ENCODE assay signal across 8 cellular contexts in the genomic region with DNA sequence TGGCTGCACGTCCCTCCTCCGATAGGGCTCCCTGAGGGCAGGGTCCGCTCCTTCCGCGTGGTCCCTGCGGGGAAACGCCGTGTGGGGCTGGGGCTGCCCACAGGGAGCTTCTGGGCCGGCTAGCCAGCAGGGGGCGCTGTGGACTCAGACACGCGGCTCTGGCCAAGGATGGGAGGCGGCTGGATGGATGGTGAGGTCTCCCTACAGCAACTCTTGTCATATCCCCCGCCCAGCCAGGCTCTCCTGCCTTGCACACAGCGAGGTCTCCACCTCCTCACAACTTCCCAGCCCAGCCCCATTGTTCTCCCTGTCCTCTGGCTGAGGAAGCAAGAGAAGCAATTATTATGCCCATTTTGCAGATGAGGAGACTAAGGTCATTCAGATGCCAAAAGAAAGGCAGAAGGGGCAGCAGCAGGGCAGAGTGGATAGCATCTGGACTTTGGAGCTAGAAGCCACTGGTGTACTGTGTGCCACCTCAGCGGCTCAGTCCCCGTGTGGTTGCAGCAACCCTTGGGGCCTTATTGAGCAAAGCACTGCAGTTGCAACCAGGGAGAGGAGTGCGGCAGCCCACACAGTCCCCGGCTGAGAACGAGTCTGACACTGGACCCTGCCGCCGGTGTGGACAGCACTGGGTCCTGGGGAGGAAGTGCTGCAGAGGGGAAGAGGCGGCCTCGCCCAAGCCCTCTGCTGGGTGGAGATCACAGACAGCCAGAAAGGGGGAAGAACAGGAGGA.
DNase-seq lines count a peak whose midpoint lies in the region; ATAC-seq and TF ChIP-seq lines count a peak whose summit lies in the region.

No MANE protein-coding gene starts in this region.

- CTCF ChIA-PET in MCF 10A (lab: Yijun Ruan, JAX): interaction anchor here (0.6 to 1.4 kb wide), 9 partner anchors 13 to 141 kb away, joined by 3 to 4 read pairs (median 3); no protein-coding TSS in a partner anchor

- H3K4me3 ChIP-seq in CD4-positive, CD25-positive, alpha-beta regulatory T cell (ENCODE audit: low read depth, low read length): no peak overlapping the region
- no peak overlapping the region for H3K4me3 ChIP-seq in liver (ENCODE audit: low read depth in 1 of 3, low read length in 3 of 3)

- H3K36me3 Mint-ChIP-seq in CD4-positive, CD25-positive, alpha-beta regulatory T cell: no peaks in the 10 kb centered on the region
- H3K36me3 Mint-ChIP-seq in MCF 10A (ENCODE audit: insufficient read depth, unreplicated experiment): no peaks in the 10 kb centered on the region

- H3K4me1 Mint-ChIP-seq in CD4-positive, CD25-positive, alpha-beta regulatory T cell: peaks cover 25 to 67% (median 48%) of the 10 kb centered on the region in 4 donors
- peaks cover 38% of the 10 kb centered on the region for H3K4me1 Mint-ChIP-seq in MCF 10A (ENCODE audit: insufficient read depth, unreplicated experiment)

- TF ChIP-seq RAD21 in liver (IDR thresholded peaks at IDR 0.05): peak; percentile 75 to 86

- H3K4me1 ChIP-seq in CD4-positive, CD25-positive, alpha-beta regulatory T cell (ENCODE audit: control insufficient read depth, insufficient read depth, low read length, poor library complexity, severe bottlenecking): peaks cover 52% of the 10 kb centered on the region
- peaks cover 0 to 19% (median 5%) of the 10 kb centered on the region in 4 donors for H3K4me1 ChIP-seq in liver (ENCODE audit: control insufficient read depth in 4 of 4, insufficient read depth in 4 of 4, low read length in 3 of 4)

- POLR2A ChIA-PET in MCF 10A (lab: Yijun Ruan, JAX): interaction anchor here (0.6 to 0.9 kb wide), 3 partner anchors 35 to 99 kb away, joined by 3 read pairs; a partner anchor contains a TSS

- intact Hi-C loops in MCF 10A (cut with micrococcal nuclease): no loop called here

- no peaks in the 10 kb centered on the region for H3K9me3 ChIP-seq in CD4-positive, CD25-positive, alpha-beta regulatory T cell (ENCODE audit: control insufficient read depth in 2 of 2, low read length in 2 of 2)
- no peaks in the 10 kb centered on the region for H3K9me3 ChIP-seq in liver (ENCODE audit: control insufficient read depth in 4 of 4, low read length in 3 of 4)

- 61% methylated on average over 24 of the region's 24 CpGs for WGBS in liver

- no peak overlapping the region for H3K9ac ChIP-seq in liver (ENCODE audit: low read depth in 1 of 2, low read length in 2 of 2)

- TF ChIP-seq CTCF in VCaP (conservative IDR thresholded peaks at IDR 0.05) (peak; percentile 75), MCF 10A (IDR thresholded peaks at IDR 0.05; ENCODE audit: unreplicated experiment) (peak; percentile 44), liver (IDR thresholded peaks at IDR 0.05; ENCODE audit: low read depth, low read length, missing input control) (peak; percentile 54)

- H3K27me3 ChIP-seq in CD4-positive, CD25-positive, alpha-beta regulatory T cell (ENCODE audit: control insufficient read depth, insufficient read depth, low read length): no peaks in the 10 kb centered on the region
- H3K27me3 ChIP-seq in liver (ENCODE audit: control insufficient read depth in 4 of 4, insufficient read depth in 4 of 4, low read length in 3 of 4): no peaks in the 10 kb centered on the region

- no TSS peak for BruUV-seq in MCF 10A (replicated peaks; lab: Mats Ljungman, UMichigan)

- peak overlapping the region in 2 of 4 donors; percentile 43 to 66 for H3K4me3 Mint-ChIP-seq in CD4-positive, CD25-positive, alpha-beta regulatory T cell
- H3K4me3 Mint-ChIP-seq in MCF 10A (ENCODE audit: unreplicated experiment): no peak overlapping the region

- no peaks in the 10 kb centered on the region for H3K36me3 ChIP-seq in CD4-positive, CD25-positive, alpha-beta regulatory T cell (ENCODE audit: control insufficient read depth, insufficient read depth, low read length)
- no peaks in the 10 kb centered on the region for H3K36me3 ChIP-seq in liver (ENCODE audit: control insufficient read depth in 4 of 4, insufficient read depth in 3 of 4, low read depth in 1 of 4, low read length in 3 of 4)

- no peaks in the 10 kb centered on the region for H3K9me3 Mint-ChIP-seq in CD4-positive, CD25-positive, alpha-beta regulatory T cell
- H3K9me3 Mint-ChIP-seq in MCF 10A (ENCODE audit: unreplicated experiment): no peaks in the 10 kb centered on the region

- DNase-seq in CD4-positive, CD25-positive, alpha-beta regulatory T cell: peak; percentile 74 to 84 (median 78)
- DNase-seq in HUDEP-2 (lab: John Stamatoyannopoulos, UW; ENCODE audit: unreplicated experiment in 76 of 76) (peak in 69 of 76 experiments; percentile 8 to 90 (median 69)), MCF 10A (ENCODE audit: unreplicated experiment) (no peak), NCI-H345 (lab: John Stamatoyannopoulos, UW) (no peak), COLO829 (ENCODE audit: low spot score) (no peak)
- DNase-seq in stimulated activated CD8-positive, alpha-beta memory T cell treated with anti-CD3 and anti-CD28 coated beads, Interleukin-15, amount 100 ng/mL, for 24 hours (ENCODE audit: low read depth): peak; percentile 98

- peak overlapping the region; percentile 99 to 100 (median 99) for H3K27ac Mint-ChIP-seq in CD4-positive, CD25-positive, alpha-beta regulatory T cell
- peak overlapping the region; percentile 89 for H3K27ac Mint-ChIP-seq in MCF 10A (ENCODE audit: low read depth, unreplicated experiment)

- H3K27me3 Mint-ChIP-seq in CD4-positive, CD25-positive, alpha-beta regulatory T cell: peaks cover 8% of the 10 kb centered on the region
- no peaks in the 10 kb centered on the region for H3K27me3 Mint-ChIP-seq in MCF 10A (ENCODE audit: insufficient read depth, unreplicated experiment)

- ATAC-seq in CD4-positive, CD25-positive, alpha-beta regulatory T cell (ENCODE audit: low read depth in 2 of 2): peak; percentile 40 to 50

- H3K27ac ChIP-seq in CD4-positive, CD25-positive, alpha-beta regulatory T cell (ENCODE audit: insufficient read depth, low read length, poor library complexity, severe bottlenecking): peak overlapping the region; percentile 38
- H3K27ac ChIP-seq in VCaP (no peak overlapping the region), liver (ENCODE audit: low read depth in 1 of 2, low read length in 2 of 2) (no peak overlapping the region)

TF ChIP-seq in liver, 16 proteins besides CTCF, POLR2A, EP300 and RAD21 (continues in another document):
- TF ChIP-seq YY1 (IDR thresholded peaks at IDR 0.05): no peak
- TF ChIP-seq, protein P1, sequence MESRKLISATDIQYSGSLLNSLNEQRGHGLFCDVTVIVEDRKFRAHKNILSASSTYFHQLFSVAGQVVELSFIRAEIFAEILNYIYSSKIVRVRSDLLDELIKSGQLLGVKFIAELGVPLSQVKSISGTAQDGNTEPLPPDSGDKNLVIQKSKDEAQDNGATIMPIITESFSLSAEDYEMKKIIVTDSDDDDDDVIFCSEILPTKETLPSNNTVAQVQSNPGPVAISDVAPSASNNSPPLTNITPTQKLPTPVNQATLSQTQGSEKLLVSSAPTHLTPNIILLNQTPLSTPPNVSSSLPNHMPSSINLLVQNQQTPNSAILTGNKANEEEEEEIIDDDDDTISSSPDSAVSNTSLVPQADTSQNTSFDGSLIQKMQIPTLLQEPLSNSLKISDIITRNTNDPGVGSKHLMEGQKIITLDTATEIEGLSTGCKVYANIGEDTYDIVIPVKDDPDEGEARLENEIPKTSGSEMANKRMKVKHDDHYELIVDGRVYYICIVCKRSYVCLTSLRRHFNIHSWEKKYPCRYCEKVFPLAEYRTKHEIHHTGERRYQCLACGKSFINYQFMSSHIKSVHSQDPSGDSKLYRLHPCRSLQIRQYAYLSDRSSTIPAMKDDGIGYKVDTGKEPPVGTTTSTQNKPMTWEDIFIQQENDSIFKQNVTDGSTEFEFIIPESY (IDR thresholded peaks at IDR 0.05): no peak
- no peak for TF ChIP-seq EGR1 (IDR thresholded peaks at IDR 0.05; ENCODE audit: low read depth in 2 of 2)
- TF ChIP-seq, protein P2, sequence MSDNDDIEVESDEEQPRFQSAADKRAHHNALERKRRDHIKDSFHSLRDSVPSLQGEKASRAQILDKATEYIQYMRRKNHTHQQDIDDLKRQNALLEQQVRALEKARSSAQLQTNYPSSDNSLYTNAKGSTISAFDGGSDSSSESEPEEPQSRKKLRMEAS (IDR thresholded peaks at IDR 0.05): no peak
- TF ChIP-seq, protein P3, sequence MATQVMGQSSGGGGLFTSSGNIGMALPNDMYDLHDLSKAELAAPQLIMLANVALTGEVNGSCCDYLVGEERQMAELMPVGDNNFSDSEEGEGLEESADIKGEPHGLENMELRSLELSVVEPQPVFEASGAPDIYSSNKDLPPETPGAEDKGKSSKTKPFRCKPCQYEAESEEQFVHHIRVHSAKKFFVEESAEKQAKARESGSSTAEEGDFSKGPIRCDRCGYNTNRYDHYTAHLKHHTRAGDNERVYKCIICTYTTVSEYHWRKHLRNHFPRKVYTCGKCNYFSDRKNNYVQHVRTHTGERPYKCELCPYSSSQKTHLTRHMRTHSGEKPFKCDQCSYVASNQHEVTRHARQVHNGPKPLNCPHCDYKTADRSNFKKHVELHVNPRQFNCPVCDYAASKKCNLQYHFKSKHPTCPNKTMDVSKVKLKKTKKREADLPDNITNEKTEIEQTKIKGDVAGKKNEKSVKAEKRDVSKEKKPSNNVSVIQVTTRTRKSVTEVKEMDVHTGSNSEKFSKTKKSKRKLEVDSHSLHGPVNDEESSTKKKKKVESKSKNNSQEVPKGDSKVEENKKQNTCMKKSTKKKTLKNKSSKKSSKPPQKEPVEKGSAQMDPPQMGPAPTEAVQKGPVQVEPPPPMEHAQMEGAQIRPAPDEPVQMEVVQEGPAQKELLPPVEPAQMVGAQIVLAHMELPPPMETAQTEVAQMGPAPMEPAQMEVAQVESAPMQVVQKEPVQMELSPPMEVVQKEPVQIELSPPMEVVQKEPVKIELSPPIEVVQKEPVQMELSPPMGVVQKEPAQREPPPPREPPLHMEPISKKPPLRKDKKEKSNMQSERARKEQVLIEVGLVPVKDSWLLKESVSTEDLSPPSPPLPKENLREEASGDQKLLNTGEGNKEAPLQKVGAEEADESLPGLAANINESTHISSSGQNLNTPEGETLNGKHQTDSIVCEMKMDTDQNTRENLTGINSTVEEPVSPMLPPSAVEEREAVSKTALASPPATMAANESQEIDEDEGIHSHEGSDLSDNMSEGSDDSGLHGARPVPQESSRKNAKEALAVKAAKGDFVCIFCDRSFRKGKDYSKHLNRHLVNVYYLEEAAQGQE (IDR thresholded peaks at IDR 0.05): no peak
- peak; percentile 12 for TF ChIP-seq SP1 (IDR thresholded peaks at IDR 0.05)
- no peak for TF ChIP-seq JUND (IDR thresholded peaks at IDR 0.05)
- no peak for TF ChIP-seq GABPA (IDR thresholded peaks at IDR 0.05 in 1 of 2, conservative IDR thresholded peaks at IDR 0.05 in 1 of 2)
- no peak for TF ChIP-seq FOXA2 (IDR thresholded peaks at IDR 0.05)
- TF ChIP-seq FOXA1 (IDR thresholded peaks at IDR 0.05): no peak
- TF ChIP-seq, protein P4, sequence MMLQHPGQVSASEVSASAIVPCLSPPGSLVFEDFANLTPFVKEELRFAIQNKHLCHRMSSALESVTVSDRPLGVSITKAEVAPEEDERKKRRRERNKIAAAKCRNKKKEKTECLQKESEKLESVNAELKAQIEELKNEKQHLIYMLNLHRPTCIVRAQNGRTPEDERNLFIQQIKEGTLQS (IDR thresholded peaks at IDR 0.05): no peak
- peak in 1 of 2 donors; percentile 18 for TF ChIP-seq RXRA (IDR thresholded peaks at IDR 0.05)
- peak; percentile 56 to 61 for TF ChIP-seq HNF4A (conservative IDR thresholded peaks at IDR 0.05)
- no peak for TF ChIP-seq HNF4G (IDR thresholded peaks at IDR 0.05)

Comparison
In these comparisons a context has a peak if more than half of its experiments do, and no peak if none do; other contexts are left out.
1. DNase-seq: peak in CD4-positive, CD25-positive, alpha-beta regulatory T cell (3 of 3), HUDEP-2 (69 of 76) and stimulated activated CD8-positive, alpha-beta memory T cell treated with anti-CD3 and anti-CD28 coated beads, Interleukin-15, amount 100 ng/mL, for 24 hours (single experiment); none in MCF 10A (single experiment), NCI-H345 (single experiment) and COLO829 (single experiment).
2. Peak in every context shown above with its lines, with median percentiles within 50 percentile points of each other: CTCF ChIP-seq.